Comparison of ENCODE assay signal across 32 cellular contexts in the genomic region with DNA sequence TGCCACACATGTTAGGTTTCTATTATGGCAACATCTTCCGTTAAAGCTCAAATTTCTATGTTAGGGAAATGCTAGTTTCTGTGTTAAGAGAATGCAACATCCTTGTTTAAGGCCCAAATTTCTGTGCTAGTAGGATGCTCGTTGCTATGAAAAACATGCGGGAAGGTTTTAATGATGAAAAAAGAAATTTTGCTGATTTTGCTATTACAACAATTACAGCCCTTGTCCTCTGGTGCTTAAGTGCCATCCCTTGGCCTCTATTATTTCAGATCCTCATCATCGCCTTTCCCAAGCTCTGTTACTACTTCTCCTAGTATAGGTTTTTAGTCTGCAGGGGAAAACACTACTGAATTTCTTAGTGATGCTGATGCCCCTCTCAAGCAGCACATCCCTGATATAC.
"Had no signal": no experiment of that assay in that cellular context is flagged by ENCODE, and none has a peak within 500 bp of the region (broad histone marks: within the 10 kb centered on the region; RNA-seq: fewer than 3 reads in every experiment).

No MANE protein-coding gene starts in this region.

- H3K36me3 ChIP-seq: MG63 had no signal

- H3K27ac ChIP-seq: KMS-11 had no signal

- H3K4me2 ChIP-seq: KMS-11 had no signal

- H3K27me3 ChIP-seq: MG63 had no signal

- DNase-seq: Karpas-422, Kasumi-1, KG1, MG63, MM.1S, MV-4-11, NCI-H1048, NCI-H1092, NCI-H1092 treated with DMSO at 0.1 percent for 48 hours, NCI-H1105, NCI-H1105 treated with DMSO at 0.1 percent for 48 hours, NCI-H1417 treated with DMSO at 0.1 percent for 48 hours, NCI-H1436, NCI-H1436 treated with DMSO at 0.1 percent for 48 hours, NCI-H146, NCI-H1694, NCI-H1694 treated with DMSO at 0.1 percent for 48 hours, NCI-H187, NCI-H187 treated with DMSO at 0.1 percent for 48 hours, NCI-H1930, NCI-H2029, NCI-H2029 treated with DMSO at 0.1 percent for 48 hours, NCI-H2081, NCI-H2081 treated with DMSO at 0.1 percent for 48 hours, NCI-H2107, NCI-H2227 treated with DMSO at 0.1 percent for 48 hours, NCI-H226, NCI-H345, NCI-H446, NCI-H446 treated with DMSO at 0.1 percent for 48 hours, NCI-H510A had no signal

- H3K9ac ChIP-seq: KMS-11 had no signal

- H3K9me3 ChIP-seq: MG63 had no signal

- H3K4me3 ChIP-seq: MG63 had no signal
